10 cellular contexts compared by ENCODE assay signal in the genomic region with DNA sequence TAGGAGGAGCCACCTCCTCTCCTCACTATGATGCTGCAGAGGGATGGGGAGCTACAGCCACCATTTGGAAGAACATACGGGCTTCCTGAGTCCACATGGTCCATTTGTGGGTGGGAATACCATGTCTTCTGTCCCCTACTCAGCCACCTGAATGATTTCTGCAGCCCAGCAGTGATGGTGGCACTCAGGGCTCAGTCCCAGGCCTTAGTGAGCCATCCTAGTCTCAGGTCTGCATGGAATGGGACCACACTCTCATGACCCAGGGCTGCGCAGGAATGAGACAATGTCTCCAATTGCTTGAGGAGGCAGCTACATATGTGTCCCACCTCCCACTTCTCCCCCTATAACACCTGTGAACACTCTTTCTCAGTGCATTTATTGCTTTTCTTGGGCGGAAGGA. TPM values are rescaled to one million over a fixed set of nuclear protein-coding genes. Genes with fewer than 3 reads are reported as not detected.
"Had no signal": no experiment of that assay in that cellular context is flagged by ENCODE, and none has a peak within 500 bp of the region (broad histone marks: within the 10 kb centered on the region; RNA-seq: fewer than 3 reads in every experiment).

No MANE protein-coding gene starts in this region.

- FAIRE-seq: H1, H54, HepG2 had no signal

- ATAC-seq: GM23338, HepG2 had no signal

- H3K4me3 ChIP-seq: GM23338 had no signal

- H3K27ac ChIP-seq: HL-60 had no signal

- DNase-seq: H9, HCEC 1CT, KBM-7 had no signal

RNA-seq across cellular contexts. Expression of a gene that starts 4.8 kb away (rescaled TPM):
- total RNA-seq: GM23338, H1, H9, HepG2, HT1080 had no signal
- polyA plus RNA-seq: GM23338, H1, HepG2, IgD-negative memory B cell had no signal

RNA-seq across cellular contexts. Expression of a gene that starts 55.4 kb away (rescaled TPM):
- total RNA-seq: GM23338, H1, H9, HepG2, HT1080 had no signal
- polyA plus RNA-seq: GM23338, H1, IgD-negative memory B cell had no signal
